Comparison of ENCODE assay signal across 15 cellular contexts in the genomic region with DNA sequence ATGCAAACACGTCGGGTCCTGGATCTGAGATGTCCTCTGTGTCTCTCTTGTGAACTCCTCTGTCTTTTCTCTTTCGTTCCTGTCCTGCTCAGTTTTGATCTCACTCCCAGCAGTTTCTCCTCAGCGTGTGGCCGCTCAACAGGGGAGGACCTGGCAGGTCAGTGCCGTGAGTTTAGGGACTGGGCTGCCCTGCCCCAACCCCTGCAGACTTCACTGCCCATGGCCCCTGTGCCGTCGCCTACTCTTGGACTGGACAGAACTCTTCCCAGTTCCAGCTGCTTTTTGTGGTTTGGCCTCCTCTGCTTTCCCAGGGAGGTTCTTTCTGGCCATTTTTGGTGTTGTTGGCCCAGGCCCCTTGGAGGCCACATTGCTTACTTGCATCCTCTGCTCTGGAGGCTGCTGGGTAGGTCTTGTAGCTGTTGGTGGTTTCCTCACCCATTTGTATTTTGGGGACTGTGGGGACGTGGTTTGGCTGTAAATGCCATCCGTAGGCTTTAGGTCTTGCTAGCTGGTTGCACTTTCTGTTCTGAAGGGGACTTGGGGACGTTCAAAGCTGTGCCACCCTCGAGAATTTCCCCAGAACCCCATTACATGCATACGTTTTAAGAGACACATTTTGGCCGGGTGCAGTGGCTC. TPM values are rescaled to one million over a fixed set of nuclear protein-coding genes. Genes with fewer than 3 reads are reported as not detected.
DNase-seq lines count a peak whose midpoint lies in the region; ATAC-seq and TF ChIP-seq lines count a peak whose summit lies in the region.
"Had no signal": no experiment of that assay in that cellular context is flagged by ENCODE, and none has a peak within 500 bp of the region (broad histone marks: within the 10 kb centered on the region; RNA-seq: fewer than 3 reads in every experiment).

No MANE protein-coding gene starts in this region.

- H3K27ac Mint-ChIP-seq in activated naive CD4-positive, alpha-beta T cell treated with anti-CD3 and anti-CD28 coated beads, Interleukin-2, amount 50 U/mL, for 24 hours: peak overlapping the region; percentile 17
- peak overlapping the region; percentile 50 for H3K27ac Mint-ChIP-seq in endodermal cell

- H3K27ac ChIP-seq in endodermal cell (ENCODE audit: low read depth, low read length) (no peak overlapping the region), upper lobe of right lung (no peak overlapping the region), left lung (no peak overlapping the region)
- H3K27ac ChIP-seq: foreskin keratinocyte had no signal

- H3K36me3 Mint-ChIP-seq in activated naive CD4-positive, alpha-beta T cell treated with anti-CD3 and anti-CD28 coated beads, Interleukin-2, amount 50 U/mL, for 24 hours: peaks cover 33% of the 10 kb centered on the region
- H3K36me3 Mint-ChIP-seq in endodermal cell (ENCODE audit: low read depth): peaks cover 81% of the 10 kb centered on the region

- ATAC-seq in upper lobe of right lung (peak; percentile 43), left lung (no peak)
- ATAC-seq: foreskin keratinocyte had no signal

- H3K36me3 ChIP-seq in endodermal cell (ENCODE audit: control insufficient read depth, insufficient read depth, low read length) (peaks cover 81% of the 10 kb centered on the region), upper lobe of right lung (peaks cover 75% of the 10 kb centered on the region), left lung (peaks cover 0 to 81% of the 10 kb centered on the region in 2 donors)

- no peak for TF ChIP-seq POLR2A in NB4 (IDR thresholded peaks at IDR 0.05; ENCODE audit: extremely low read depth, insufficient read length)

- WGBS in endodermal cell (ENCODE audit: insufficient coverage in 1 of 2, insufficient read length in 1 of 2), 2 experiments: 86 to 93% methylated on average over 12 to 14 of the region's 14 CpGs

- no peak overlapping the region for H3K4me3 Mint-ChIP-seq in activated naive CD4-positive, alpha-beta T cell treated with anti-CD3 and anti-CD28 coated beads, Interleukin-2, amount 50 U/mL, for 24 hours
- H3K4me3 Mint-ChIP-seq in endodermal cell: no peak overlapping the region

- H3K4me1 Mint-ChIP-seq in activated naive CD4-positive, alpha-beta T cell treated with anti-CD3 and anti-CD28 coated beads, Interleukin-2, amount 50 U/mL, for 24 hours: peaks cover 23% of the 10 kb centered on the region
- no peaks in the 10 kb centered on the region for H3K4me1 Mint-ChIP-seq in endodermal cell

- DNase-seq in activated naive CD4-positive, alpha-beta T cell (lab: John Stamatoyannopoulos, UW): no peak
- DNase-seq in NB4 (ENCODE audit: low read depth): peak; percentile 81
- no peak for DNase-seq in endodermal cell
- no peak for DNase-seq in upper lobe of right lung
- DNase-seq in SHP77 treated with DMSO at 0.1 percent for 48 hours (lab: John Stamatoyannopoulos, UW): no peak
- DNase-seq in T-helper 9 cell: no peak
- no peak for DNase-seq in left lung
- DNase-seq: activated CD4-positive, alpha-beta T cell treated with anti-CD3 and anti-CD28 coated beads for 1 hour; caudate nucleus; foreskin keratinocyte; NCI-H187; NCI-H526 treated with DMSO at 0.1 percent for 48 hours; Peyer's patch had no signal

- no peak overlapping the region for H3K9ac ChIP-seq in endodermal cell (ENCODE audit: extremely low read depth, low read length, poor library complexity, severe bottlenecking)

- H3K4me1 ChIP-seq in endodermal cell (ENCODE audit: control insufficient read depth, insufficient read depth, low read length): no peaks in the 10 kb centered on the region
- no peaks in the 10 kb centered on the region for H3K4me1 ChIP-seq in upper lobe of right lung
- no peaks in the 10 kb centered on the region for H3K4me1 ChIP-seq in left lung
- H3K4me1 ChIP-seq: foreskin keratinocyte, Peyer's patch had no signal

- intact Hi-C loops in upper lobe of right lung (cut with DNase I) (no loop called here), left lung (cut with DNase I) (no loop called here)

- H3K27me3 Mint-ChIP-seq in activated naive CD4-positive, alpha-beta T cell treated with anti-CD3 and anti-CD28 coated beads, Interleukin-2, amount 50 U/mL, for 24 hours: no peaks in the 10 kb centered on the region
- no peaks in the 10 kb centered on the region for H3K27me3 Mint-ChIP-seq in endodermal cell (ENCODE audit: insufficient read depth)

- H3K27me3 ChIP-seq in endodermal cell (ENCODE audit: control insufficient read depth, insufficient read depth, low read length, poor library complexity, severe bottlenecking) (no peaks in the 10 kb centered on the region), upper lobe of right lung (no peaks in the 10 kb centered on the region), left lung (no peaks in the 10 kb centered on the region)
- H3K27me3 ChIP-seq: foreskin keratinocyte, Peyer's patch had no signal

- TF ChIP-seq CTCF in NB4 (IDR thresholded peaks at IDR 0.05; ENCODE audit: low read depth, low read length) (no peak), endodermal cell (conservative IDR thresholded peaks at IDR 0.05) (no peak), upper lobe of right lung (IDR thresholded peaks at IDR 0.05) (no peak), left lung (IDR thresholded peaks at IDR 0.05) (no peak)

- no peak overlapping the region for H3K4me3 ChIP-seq in NB4 (ENCODE audit: low read depth, low read length)
- no peak overlapping the region for H3K4me3 ChIP-seq in endodermal cell (ENCODE audit: low read length)
- no peak overlapping the region for H3K4me3 ChIP-seq in upper lobe of right lung
- no peak overlapping the region for H3K4me3 ChIP-seq in left lung
- H3K4me3 ChIP-seq: lung, Peyer's patch had no signal

- H3K9me3 Mint-ChIP-seq in activated naive CD4-positive, alpha-beta T cell treated with anti-CD3 and anti-CD28 coated beads, Interleukin-2, amount 50 U/mL, for 24 hours: no peaks in the 10 kb centered on the region
- no peaks in the 10 kb centered on the region for H3K9me3 Mint-ChIP-seq in endodermal cell

- H3K9me3 ChIP-seq in endodermal cell (ENCODE audit: control insufficient read depth, low read length): no peaks in the 10 kb centered on the region
- no peaks in the 10 kb centered on the region for H3K9me3 ChIP-seq in upper lobe of right lung
- no peaks in the 10 kb centered on the region for H3K9me3 ChIP-seq in left lung
- H3K9me3 ChIP-seq: Peyer's patch had no signal

RNA-seq across cellular contexts. Expression of a gene that starts 20.0 kb away (rescaled TPM):
- total RNA-seq in endodermal cell (under 1 TPM; 0.09 to 0.64 TPM), upper lobe of right lung (0.23 TPM), left lung (1 to 10 TPM in 1 of 2 donors, under 1 TPM in 1; 0.79 to 4.0 TPM)
- 0.07 TPM for polyA plus RNA-seq in endodermal cell (2013, experiment 1 of 2)
- 0.17 TPM for polyA plus RNA-seq in endodermal cell (2013, experiment 2 of 2)

RNA-seq across cellular contexts. Expression of a gene that starts 29.9 kb away (rescaled TPM):
- 10 to 100 TPM; 86.3 to 91.1 TPM for total RNA-seq in endodermal cell
- 28.2 TPM for polyA plus RNA-seq in endodermal cell (2013, experiment 1 of 2)
- 25.0 TPM for polyA plus RNA-seq in endodermal cell (2013, experiment 2 of 2)
- total RNA-seq in upper lobe of right lung: 27.8 TPM
- 10 to 100 TPM; 20.7 to 37.2 TPM for total RNA-seq in left lung
